Comparison of ENCODE assay signal across 20 cellular contexts in genomic region chr6:32519117-32519909, GRCh38. TPM values are rescaled to one million over a fixed set of nuclear protein-coding genes. Genes with fewer than 3 reads are reported as not detected.
DNase-seq lines count a peak whose midpoint lies in the region; ATAC-seq and TF ChIP-seq lines count a peak whose summit lies in the region.
"Had no signal": no experiment of that assay in that cellular context is flagged by ENCODE, and none has a peak within 500 bp of the region (broad histone marks: within the 10 kb centered on the region; RNA-seq: fewer than 3 reads in every experiment).

No MANE protein-coding gene starts in this region.

- H3K4me1 Mint-ChIP-seq in naive B cell: peaks cover 3 to 53% (median 51%) of the 10 kb centered on the region in 3 donors
- H3K4me1 Mint-ChIP-seq in stimulated activated memory B cell treated with anti-CD40 and anti-IgM and Interleukin-4, amounts not matched to agents 10 μg/mL and 1 μg/mL and 100 μg/mL, for 72 hours: peaks cover 64% of the 10 kb centered on the region

- H3K27me3 Mint-ChIP-seq in naive B cell: no peaks in the 10 kb centered on the region
- no peaks in the 10 kb centered on the region for H3K27me3 Mint-ChIP-seq in stimulated activated memory B cell treated with anti-CD40 and anti-IgM and Interleukin-4, amounts not matched to agents 10 μg/mL and 1 μg/mL and 100 μg/mL, for 72 hours

- peak overlapping the region in 5 of 6 donors; percentile 49 to 86 (median 85) for H3K27ac Mint-ChIP-seq in naive B cell
- peak overlapping the region; percentile 76 for H3K27ac Mint-ChIP-seq in stimulated activated memory B cell treated with anti-CD40 and anti-IgM and Interleukin-4, amounts not matched to agents 10 μg/mL and 1 μg/mL and 100 μg/mL, for 72 hours
- H3K27ac Mint-ChIP-seq: CD8-positive, alpha-beta T cell; H9 had no signal

- ATAC-seq in naive B cell (ENCODE audit: low read depth in 2 of 2): peak in 1 of 2 donors; percentile 27
- ATAC-seq in stimulated activated memory B cell treated with anti-CD40 and anti-IgM and Interleukin-4, amounts not matched to agents 10 μg/mL and 1 μg/mL and 100 μg/mL, for 72 hours: peak; percentile 20
- no peak for ATAC-seq in HG03457 (IDR thresholded peaks at IDR 0.05; ENCODE audit: unreplicated experiment)
- ATAC-seq: CD8-positive, alpha-beta T cell; K562 had no signal

- H3K4me3 Mint-ChIP-seq in naive B cell: peak overlapping the region in 1 of 8 donors; percentile 21
- H3K4me3 Mint-ChIP-seq in stimulated activated memory B cell treated with anti-CD40 and anti-IgM and Interleukin-4, amounts not matched to agents 10 μg/mL and 1 μg/mL and 100 μg/mL, for 72 hours: peak overlapping the region; percentile 4
- H3K4me3 Mint-ChIP-seq: CD8-positive, alpha-beta T cell; H9 had no signal

- intact Hi-C loops in dorsolateral prefrontal cortex (cut with DNase I): no loop called here

- H3K9me3 ChIP-seq in WERI-Rb-1 (ENCODE audit: severe bottlenecking): no peaks in the 10 kb centered on the region
- H3K9me3 ChIP-seq: BLaER1 treated with 17β-estradiol and CSF1 and Interleukin-3, amounts not matched to agents 10 nM and 100 nM; SK-N-SH had no signal

- DNase-seq in DMS53 treated with DMSO at 0.1 percent for 48 hours (lab: John Stamatoyannopoulos, UW; ENCODE audit: unreplicated experiment) (peak; percentile 30), WERI-Rb-1 (peak; percentile 34), naive B cell (no peak), dorsolateral prefrontal cortex (no peak), Ammon's horn (ENCODE audit: low spot score) (no peak), activated gamma-delta T cell treated with Interleukin-2 at 50 U/mL for 16 hours (no peak)
- DNase-seq: CD8-positive, alpha-beta T cell; DMS79 treated with DMSO at 0.1 percent for 48 hours; H9; NCI-H1105 treated with DMSO at 0.1 percent for 48 hours; NCI-H1694 treated with DMSO at 0.1 percent for 48 hours; NCI-H345; NCI-H524 treated with DMSO at 0.1 percent for 48 hours; SHP77 treated with DMSO at 0.1 percent for 48 hours; SK-N-SH had no signal

- TF ChIP-seq CTCF in WERI-Rb-1 (IDR thresholded peaks at IDR 0.05; ENCODE audit: low read depth, low read length): no peak
- TF ChIP-seq CTCF in dorsolateral prefrontal cortex (IDR thresholded peaks at IDR 0.05 in 54 of 56, conservative IDR thresholded peaks at IDR 0.05 in 2 of 56; ENCODE audit: low read depth in 1 of 56, partially characterized antibody in 56 of 56): no peak

- H3K27me3 ChIP-seq in WERI-Rb-1 (ENCODE audit: insufficient read depth, low read depth, severe bottlenecking): peaks cover 34% of the 10 kb centered on the region
- peaks cover 0 to 32% (median 0%) of the 10 kb centered on the region in 45 donors for H3K27me3 ChIP-seq in dorsolateral prefrontal cortex
- H3K27me3 ChIP-seq: BLaER1 treated with 17β-estradiol and CSF1 and Interleukin-3, amounts not matched to agents 10 nM and 100 nM had no signal

- H3K36me3 ChIP-seq in WERI-Rb-1: no peaks in the 10 kb centered on the region
- H3K36me3 ChIP-seq: BLaER1 treated with 17β-estradiol and CSF1 and Interleukin-3, amounts not matched to agents 10 nM and 100 nM had no signal

- H3K36me3 Mint-ChIP-seq in naive B cell: peaks cover 0 to 55% of the 10 kb centered on the region in 2 donors
- H3K36me3 Mint-ChIP-seq in stimulated activated memory B cell treated with anti-CD40 and anti-IgM and Interleukin-4, amounts not matched to agents 10 μg/mL and 1 μg/mL and 100 μg/mL, for 72 hours: peaks cover 60% of the 10 kb centered on the region
- H3K36me3 Mint-ChIP-seq: CD8-positive, alpha-beta T cell had no signal

- peaks cover 0 to 1% (median 0%) of the 10 kb centered on the region in 7 donors for H3K9me3 Mint-ChIP-seq in naive B cell
- no peaks in the 10 kb centered on the region for H3K9me3 Mint-ChIP-seq in stimulated activated memory B cell treated with anti-CD40 and anti-IgM and Interleukin-4, amounts not matched to agents 10 μg/mL and 1 μg/mL and 100 μg/mL, for 72 hours
- H3K9me3 Mint-ChIP-seq: CD8-positive, alpha-beta T cell; H9 had no signal

- H3K27ac ChIP-seq in WERI-Rb-1 (no peak overlapping the region), dorsolateral prefrontal cortex (no peak overlapping the region)
- H3K27ac ChIP-seq: BLaER1 treated with 17β-estradiol and CSF1 and Interleukin-3, amounts not matched to agents 10 nM and 100 nM had no signal

- H3K4me3 ChIP-seq in WERI-Rb-1 (ENCODE audit: low read depth, low read length): no peak overlapping the region
- no peak overlapping the region for H3K4me3 ChIP-seq in dorsolateral prefrontal cortex
- H3K4me3 ChIP-seq: BLaER1 treated with 17β-estradiol and CSF1 and Interleukin-3, amounts not matched to agents 10 nM and 100 nM; K562 had no signal

RNA-seq across cellular contexts. Expression of gene HLA-DRB5, which starts 10.8 kb away (rescaled TPM):
- 1,000 to 10,000 TPM in 1 of 6 donors, 100 to 1,000 TPM in 2, 10 to 100 TPM in 3; 55.2 to 2,377 (median 210) TPM for polyA plus RNA-seq in naive B cell (ENCODE audit: low read depth in 6 of 6)
- total RNA-seq in dorsolateral prefrontal cortex: 10 to 100 TPM in 49 of 120 experiments, 1 to 10 TPM in 57, under 1 TPM in 5, not detected in 9; 0.39 to 78.9 (median 8.3) TPM
- total RNA-seq: K562, RPMI7951 had no signal
- polyA plus RNA-seq: K562, SK-N-SH had no signal

Comparison
In these comparisons a context has a peak if more than half of its experiments do, and no peak if none do; other contexts are left out.
1. DNase-seq: peak in DMS53 treated with DMSO at 0.1 percent for 48 hours (single experiment) and WERI-Rb-1 (single experiment); none in naive B cell (single experiment), dorsolateral prefrontal cortex (0 of 10), Ammon's horn (single experiment) and activated gamma-delta T cell treated with Interleukin-2 at 50 U/mL for 16 hours (single experiment).